Comparison of ENCODE assay signal across 8 cellular contexts in the genomic region with DNA sequence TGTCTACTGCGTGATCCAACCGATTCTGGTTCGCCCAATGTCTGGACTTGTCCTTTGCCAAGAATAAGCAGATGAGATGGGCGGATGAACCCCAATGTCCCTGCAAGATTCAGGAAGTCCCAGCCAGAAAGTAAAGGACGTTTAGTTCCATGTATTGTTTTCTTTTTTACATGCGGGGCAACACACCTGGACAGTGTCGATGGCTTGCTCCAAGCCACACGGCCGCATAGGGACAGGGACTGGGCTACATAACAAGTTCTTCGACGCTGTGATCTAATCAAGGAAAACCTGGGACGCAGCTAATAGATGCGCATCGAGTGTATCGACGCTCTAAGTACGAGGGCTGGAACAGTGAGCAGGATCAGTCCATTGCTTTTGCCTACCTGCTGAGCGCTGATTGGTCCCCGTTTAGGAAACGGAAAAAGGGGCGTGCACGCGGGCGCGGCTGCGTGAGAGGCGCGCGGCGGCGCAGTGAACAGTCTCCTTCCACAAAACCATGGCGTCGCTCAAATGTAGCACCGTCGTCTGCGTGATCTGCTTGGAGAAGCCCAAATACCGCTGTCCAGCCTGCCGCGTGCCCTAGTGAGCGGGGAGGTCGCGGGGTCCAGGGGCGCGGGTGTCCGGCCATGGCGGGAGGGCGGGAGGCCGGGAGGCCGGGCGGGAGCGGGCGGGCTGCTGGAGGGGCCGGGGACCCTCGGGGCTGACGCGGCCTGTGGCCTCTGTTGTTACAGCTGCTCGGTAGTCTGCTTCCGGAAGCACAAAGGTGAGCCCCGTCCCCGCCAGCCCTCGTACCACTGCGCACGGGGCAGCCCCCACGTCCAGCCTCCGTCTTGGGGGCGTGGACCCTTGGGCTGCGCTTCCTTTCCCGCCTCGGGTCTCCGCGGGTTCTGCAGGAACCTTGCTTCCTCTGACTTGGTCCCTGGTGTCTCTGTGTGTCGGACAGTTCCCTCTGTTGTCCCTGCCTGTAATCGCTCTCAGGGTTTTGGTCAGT. TPM values are rescaled to one million over a fixed set of nuclear protein-coding genes. Genes with fewer than 3 reads are reported as not detected.
A peak's percentile ranks its signal among the peaks of the same experiment; 100 is the strongest.
DNase-seq lines count a peak whose midpoint lies in the region; ATAC-seq and TF ChIP-seq lines count a peak whose summit lies in the region.

A gene (plus strand): TSS at position 478 of the 991 bp plus-strand sequence. CDS start 19 bp downstream, at position 497.

- H3K36me3 ChIP-seq in KOPT-K1 (ENCODE audit: insufficient read depth, low read length) = peaks cover 25% of the 10 kb centered on the region
- H3K36me3 ChIP-seq in Peyer's patch = peaks cover 0 to under 1% (median 0%) of the 10 kb centered on the region in 3 donors
- H3K36me3 ChIP-seq in esophagus squamous epithelium = peaks cover 0 to 26% (median 0%) of the 10 kb centered on the region in 3 donors

- H3K4me3 ChIP-seq in Peyer's patch (peak within 1 kb of the TSS; percentile 84 to 100 (median 94)), esophagus squamous epithelium (peak within 1 kb of the TSS; percentile 69 to 100 (median 93))

- TF ChIP-seq CTCF in Peyer's patch (IDR thresholded peaks at IDR 0.05) = peak in 1 of 6 experiments; percentile 9
- TF ChIP-seq CTCF in esophagus squamous epithelium (IDR thresholded peaks at IDR 0.05) = peak in 1 of 6 experiments; percentile 36

- H3K9me3 ChIP-seq in KOPT-K1 (ENCODE audit: insufficient read depth, low read length, poor library complexity, severe bottlenecking) = no peaks in the 10 kb centered on the region
- no peaks in the 10 kb centered on the region for H3K9me3 ChIP-seq in Peyer's patch
- H3K9me3 ChIP-seq in esophagus squamous epithelium = no peaks in the 10 kb centered on the region

- peak within 1 kb of the TSS; percentile 71 for H3K27ac ChIP-seq in KOPT-K1 (ENCODE audit: low read depth, low read length, poor library complexity, severe bottlenecking)
- peak within 1 kb of the TSS; percentile 80 to 90 (median 86) for H3K27ac ChIP-seq in Peyer's patch
- peak within 1 kb of the TSS; percentile 84 to 93 (median 89) for H3K27ac ChIP-seq in esophagus squamous epithelium

- peak; percentile 95 for DNase-seq in DMS79 (lab: John Stamatoyannopoulos, UW)
- DNase-seq in Peyer's patch = peak; percentile 92 to 97 (median 92)
- DNase-seq in activated T-cell treated with anti-CD3 and anti-CD28 coated beads, Interleukin-2, amount 50 U/mL, for 48 hours = peak; percentile 89 to 92
- DNase-seq in esophagus squamous epithelium (lab: John Stamatoyannopoulos, UW) = peak; percentile 44
- peak; percentile 96 for DNase-seq in myocyte (ENCODE audit: low read depth)
- DNase-seq in stimulated activated CD8-positive, alpha-beta memory T cell treated with anti-CD3 and anti-CD28 coated beads, Interleukin-7, amount 100 ng/mL, for 4 hours (ENCODE audit: low read depth in 2 of 2) = peak; percentile 81 to 82

- ATAC-seq in GM21825 (IDR thresholded peaks at IDR 0.05; ENCODE audit: unreplicated experiment) = peak; percentile 83

- H3K4me1 ChIP-seq in Peyer's patch (peaks cover 0 to 27% (median 14%) of the 10 kb centered on the region in 4 donors), esophagus squamous epithelium (peaks cover 18 to 63% (median 29%) of the 10 kb centered on the region in 3 donors)

- no peaks in the 10 kb centered on the region for H3K27me3 ChIP-seq in Peyer's patch
- peaks cover 0 to 13% (median 0%) of the 10 kb centered on the region in 4 donors for H3K27me3 ChIP-seq in esophagus squamous epithelium

- TF ChIP-seq POLR2A in Peyer's patch (IDR thresholded peaks at IDR 0.05) (peak; percentile 27 to 50), esophagus squamous epithelium (IDR thresholded peaks at IDR 0.05) (peak in 3 of 4 donors; percentile 15 to 64 (median 50))

- intact Hi-C loops in esophagus squamous epithelium (cut with DNase I) = loop anchor here (5.0 kb wide), 1 partner anchor 46 kb away; a partner anchor contains a TSS

- WGBS in esophagus squamous epithelium, 2 donors = 0 to 2% methylated on average over 18 to 20 of the region's 73 CpGs

RNA-seq across cellular contexts. Expression of the gene that starts here (rescaled TPM):
- total RNA-seq in Peyer's patch (10 to 100 TPM; 13.8 to 29.7 (median 17.9) TPM), esophagus squamous epithelium (10 to 100 TPM; 13.8 to 38.6 (median 29.2) TPM), myocyte (42.9 and 49.1 TPM in 2 replicates)
- 45.1 TPM for polyA plus RNA-seq in myocyte (2012)

Comparison
In these comparisons a context has a peak if more than half of its experiments do, and no peak if none do; other contexts are left out.
1. Peak in every context shown above with its lines: DNase-seq, ATAC-seq, H3K4me3 ChIP-seq and H3K27ac ChIP-seq.
2. DNase-seq: peak in every context shown above with its lines; median percentile 96 in myocyte; 95 in DMS79; 92 in Peyer's patch; 90 in activated T-cell treated with anti-CD3 and anti-CD28 coated beads, Interleukin-2, amount 50 U/mL, for 48 hours; 82 in stimulated activated CD8-positive, alpha-beta memory T cell treated with anti-CD3 and anti-CD28 coated beads, Interleukin-7, amount 100 ng/mL, for 4 hours; 44 in esophagus squamous epithelium.